ENCODE assay signal across 2 cellular contexts in genomic region chr3:111967071-111967470, GRCh38.
TF ChIP-seq lines count a peak whose summit lies in the region.

No MANE protein-coding gene starts in this region.

TF ChIP-seq in K562, 482 proteins besides CTCF, POLR2A, EP300 and RAD21:
- TF ChIP-seq, protein P1, sequence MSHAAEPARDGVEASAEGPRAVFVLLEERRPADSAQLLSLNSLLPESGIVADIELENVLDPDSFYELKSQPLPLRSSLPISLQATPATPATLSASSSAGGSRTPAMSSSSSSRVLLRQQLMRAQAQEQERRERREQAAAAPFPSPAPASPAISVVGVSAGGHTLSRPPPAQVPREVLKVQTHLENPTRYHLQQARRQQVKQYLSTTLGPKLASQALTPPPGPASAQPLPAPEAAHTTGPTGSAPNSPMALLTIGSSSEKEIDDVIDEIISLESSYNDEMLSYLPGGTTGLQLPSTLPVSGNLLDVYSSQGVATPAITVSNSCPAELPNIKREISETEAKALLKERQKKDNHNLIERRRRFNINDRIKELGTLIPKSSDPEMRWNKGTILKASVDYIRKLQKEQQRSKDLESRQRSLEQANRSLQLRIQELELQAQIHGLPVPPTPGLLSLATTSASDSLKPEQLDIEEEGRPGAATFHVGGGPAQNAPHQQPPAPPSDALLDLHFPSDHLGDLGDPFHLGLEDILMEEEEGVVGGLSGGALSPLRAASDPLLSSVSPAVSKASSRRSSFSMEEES (CRISPR knock-in tag; IDR thresholded peaks at IDR 0.05), result peak; percentile 60
- TF ChIP-seq, protein P2, sequence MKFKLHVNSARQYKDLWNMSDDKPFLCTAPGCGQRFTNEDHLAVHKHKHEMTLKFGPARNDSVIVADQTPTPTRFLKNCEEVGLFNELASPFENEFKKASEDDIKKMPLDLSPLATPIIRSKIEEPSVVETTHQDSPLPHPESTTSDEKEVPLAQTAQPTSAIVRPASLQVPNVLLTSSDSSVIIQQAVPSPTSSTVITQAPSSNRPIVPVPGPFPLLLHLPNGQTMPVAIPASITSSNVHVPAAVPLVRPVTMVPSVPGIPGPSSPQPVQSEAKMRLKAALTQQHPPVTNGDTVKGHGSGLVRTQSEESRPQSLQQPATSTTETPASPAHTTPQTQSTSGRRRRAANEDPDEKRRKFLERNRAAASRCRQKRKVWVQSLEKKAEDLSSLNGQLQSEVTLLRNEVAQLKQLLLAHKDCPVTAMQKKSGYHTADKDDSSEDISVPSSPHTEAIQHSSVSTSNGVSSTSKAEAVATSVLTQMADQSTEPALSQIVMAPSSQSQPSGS (CRISPR knock-in tag; IDR thresholded peaks at IDR 0.05), result no peak
TF ChIP-seq in K562: peak in this region for 1.

TF ChIP-seq in HepG2, 621 proteins besides CTCF, POLR2A, EP300 and RAD21:
- TF ChIP-seq RAD51 (IDR thresholded peaks at IDR 0.05; ENCODE audit: borderline replicate concordance) (peak; percentile 33; the same call in 1 of the 2 replicates), HNF4A (CRISPR knock-in tag; IDR thresholded peaks at IDR 0.05) (0 out of 2 replicates have a peak, but pooled peaks have one; percentile 17), ZNF878 (CRISPR knock-in tag; IDR thresholded peaks at IDR 0.05) (no peak), TRIM24 (CRISPR knock-in tag; IDR thresholded peaks at IDR 0.05) (no peak)
- TF ChIP-seq, protein P3, sequence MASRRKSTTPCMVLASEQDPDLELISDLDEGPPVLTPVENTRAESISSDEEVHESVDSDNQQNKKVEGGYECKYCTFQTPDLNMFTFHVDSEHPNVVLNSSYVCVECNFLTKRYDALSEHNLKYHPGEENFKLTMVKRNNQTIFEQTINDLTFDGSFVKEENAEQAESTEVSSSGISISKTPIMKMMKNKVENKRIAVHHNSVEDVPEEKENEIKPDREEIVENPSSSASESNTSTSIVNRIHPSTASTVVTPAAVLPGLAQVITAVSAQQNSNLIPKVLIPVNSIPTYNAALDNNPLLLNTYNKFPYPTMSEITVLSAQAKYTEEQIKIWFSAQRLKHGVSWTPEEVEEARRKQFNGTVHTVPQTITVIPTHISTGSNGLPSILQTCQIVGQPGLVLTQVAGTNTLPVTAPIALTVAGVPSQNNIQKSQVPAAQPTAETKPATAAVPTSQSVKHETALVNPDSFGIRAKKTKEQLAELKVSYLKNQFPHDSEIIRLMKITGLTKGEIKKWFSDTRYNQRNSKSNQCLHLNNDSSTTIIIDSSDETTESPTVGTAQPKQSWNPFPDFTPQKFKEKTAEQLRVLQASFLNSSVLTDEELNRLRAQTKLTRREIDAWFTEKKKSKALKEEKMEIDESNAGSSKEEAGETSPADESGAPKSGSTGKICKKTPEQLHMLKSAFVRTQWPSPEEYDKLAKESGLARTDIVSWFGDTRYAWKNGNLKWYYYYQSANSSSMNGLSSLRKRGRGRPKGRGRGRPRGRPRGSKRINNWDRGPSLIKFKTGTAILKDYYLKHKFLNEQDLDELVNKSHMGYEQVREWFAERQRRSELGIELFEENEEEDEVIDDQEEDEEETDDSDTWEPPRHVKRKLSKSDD (CRISPR knock-in tag; IDR thresholded peaks at IDR 0.05; ENCODE audit: low read depth), result no peak
TF ChIP-seq in HepG2: peak in this region for 2.
